ENCODE assay signal across 8 cellular contexts in genomic region chr3:151169700-151170224, GRCh38. TPM values are rescaled to one million over a fixed set of nuclear protein-coding genes. Genes with fewer than 3 reads are reported as not detected.
DNase-seq lines count a peak whose midpoint lies in the region; ATAC-seq and TF ChIP-seq lines count a peak whose summit lies in the region.
"Had no signal": no experiment of that assay in that cellular context is flagged by ENCODE, and none has a peak within 500 bp of the region (broad histone marks: within the 10 kb centered on the region; RNA-seq: fewer than 3 reads in every experiment).

No MANE protein-coding gene starts in this region.

- intact Hi-C loops in mucosa of descending colon (cut with DNase I, micrococcal nuclease) = loop anchor here (2.0 to 5.0 kb wide), 2 partner anchors 113 kb away; no protein-coding TSS in a partner anchor

- no peak overlapping the region for H3K4me3 Mint-ChIP-seq in activated CD8-positive, alpha-beta T cell treated with anti-CD3 and anti-CD28 coated beads, Interleukin-2, amount 10 ng/mL, durations not matched to agents 7 days and 5 days

- H3K4me1 ChIP-seq in mucosa of descending colon (ENCODE audit: low read depth) = peaks cover 8% of the 10 kb centered on the region

- ATAC-seq in GM19463 (IDR thresholded peaks at IDR 0.05; ENCODE audit: unreplicated experiment) = peak; percentile 40
- peak; percentile 40 for ATAC-seq in HG03521 (IDR thresholded peaks at IDR 0.05; ENCODE audit: unreplicated experiment)
- peak; percentile 50 for ATAC-seq in activated CD8-positive, alpha-beta T cell treated with anti-CD3 and anti-CD28 coated beads, Interleukin-2, amount 10 ng/mL, durations not matched to agents 7 days and 5 days
- peak; percentile 66 for ATAC-seq in mucosa of descending colon
- no peak for ATAC-seq in HG03045 (IDR thresholded peaks at IDR 0.05; ENCODE audit: unreplicated experiment)

- peaks cover 5% of the 10 kb centered on the region for H3K36me3 Mint-ChIP-seq in activated CD8-positive, alpha-beta T cell treated with anti-CD3 and anti-CD28 coated beads, Interleukin-2, amount 10 ng/mL, durations not matched to agents 7 days and 5 days (ENCODE audit: low read depth)

- H3K9me3 Mint-ChIP-seq in activated CD8-positive, alpha-beta T cell treated with anti-CD3 and anti-CD28 coated beads, Interleukin-2, amount 10 ng/mL, durations not matched to agents 7 days and 5 days (ENCODE audit: insufficient read depth) = no peaks in the 10 kb centered on the region

- H3K36me3 ChIP-seq in mucosa of descending colon (ENCODE audit: low read depth) = no peaks in the 10 kb centered on the region

- no peak overlapping the region for H3K4me3 ChIP-seq in mucosa of descending colon

- CTCF ChIA-PET in activated CD8-positive, alpha-beta T cell treated with anti-CD3 and anti-CD28 coated beads, Interleukin-2, amount 10 ng/mL, durations not matched to agents 7 days and 5 days (lab: Charles Lee) = interaction anchor here (0.5 to 8.0 kb wide), 8 partner anchors 14 to 158 kb away, joined by 3 to 195 read pairs (median 43); partner anchors contain the start of genes GPR171 and P2RY14

- peaks cover 56% of the 10 kb centered on the region for H3K4me1 Mint-ChIP-seq in activated CD8-positive, alpha-beta T cell treated with anti-CD3 and anti-CD28 coated beads, Interleukin-2, amount 10 ng/mL, durations not matched to agents 7 days and 5 days (ENCODE audit: low read depth)

- no peak for TF ChIP-seq CTCF in mucosa of descending colon (IDR thresholded peaks at IDR 0.05)

- H3K27me3 Mint-ChIP-seq in activated CD8-positive, alpha-beta T cell treated with anti-CD3 and anti-CD28 coated beads, Interleukin-2, amount 10 ng/mL, durations not matched to agents 7 days and 5 days (ENCODE audit: low read depth) = no peaks in the 10 kb centered on the region

- no peaks in the 10 kb centered on the region for H3K9me3 ChIP-seq in mucosa of descending colon

- POLR2A ChIA-PET in activated CD8-positive, alpha-beta T cell treated with anti-CD3 and anti-CD28 coated beads, Interleukin-2, amount 10 ng/mL, durations not matched to agents 7 days and 5 days (lab: Charles Lee) = interaction anchor here (1.0 to 3.0 kb wide), 3 partner anchors 31 to 106 kb away, joined by 3 to 28 read pairs (median 5); partner anchors contain the start of gene GPR171

- peak overlapping the region; percentile 70 for H3K27ac Mint-ChIP-seq in activated CD8-positive, alpha-beta T cell treated with anti-CD3 and anti-CD28 coated beads, Interleukin-2, amount 10 ng/mL, durations not matched to agents 7 days and 5 days

- DNase-seq in activated CD8-positive, alpha-beta T cell treated with anti-CD3 and anti-CD28 coated beads, Interleukin-2, amount 10 ng/mL, durations not matched to agents 7 days and 5 days = peak; percentile 37
- DNase-seq in mucosa of descending colon = peak in 2 of 3 donors; percentile 30 to 55
- DNase-seq in AG08396 (ENCODE audit: low spot score) = no peak
- DNase-seq in NCI-H1048 (lab: John Stamatoyannopoulos, UW) = no peak

RNA-seq across cellular contexts. Expression of gene GPR171, which starts 33.3 kb away (rescaled TPM):
- total RNA-seq in activated CD8-positive, alpha-beta T cell treated with anti-CD3 and anti-CD28 coated beads, Interleukin-2, amount 10 ng/mL, durations not matched to agents 7 days and 5 days = 100 to 1,000 TPM; 115 to 124 TPM
- total RNA-seq in mucosa of descending colon = 1 to 10 TPM; 1.3 to 1.5 (median 1.4) TPM
- total RNA-seq: endothelial cell of umbilical vein had no signal

Comparison
In these comparisons a context has a peak if more than half of its experiments do, and no peak if none do; other contexts are left out.
1. DNase-seq: peak in activated CD8-positive, alpha-beta T cell treated with anti-CD3 and anti-CD28 coated beads, Interleukin-2, amount 10 ng/mL, durations not matched to agents 7 days and 5 days (single experiment) and mucosa of descending colon (2 of 3); none in AG08396 (single experiment) and NCI-H1048 (single experiment).
2. RNA of gene GPR171, which starts 33.3 kb away (total RNA-seq): 115 to 124 TPM in activated CD8-positive, alpha-beta T cell treated with anti-CD3 and anti-CD28 coated beads, Interleukin-2, amount 10 ng/mL, durations not matched to agents 7 days and 5 days; 1.3 to 1.5 TPM in mucosa of descending colon; every median in the first group is over 10 times any median in the second.